Comparison of ENCODE assay signal across 8 cellular contexts in genomic region chr1:209513226-209513625, GRCh38.
DNase-seq lines count a peak whose midpoint lies in the region; ATAC-seq lines count a peak whose summit lies in the region.

No MANE protein-coding gene starts in this region.

- POLR2A ChIA-PET in activated CD4-positive, alpha-beta T cell treated with anti-CD3 and anti-CD28 coated beads for 36 hours (lab: Charles Lee) = no interaction called here

- no peaks in the 10 kb centered on the region for H3K4me1 Mint-ChIP-seq in activated CD4-positive, alpha-beta T cell treated with anti-CD3 and anti-CD28 coated beads for 36 hours

- DNase-seq in AG08395 (ENCODE audit: low spot score) (peak; percentile 56), GM19238 (ENCODE audit: insufficient read length, low spot score) (peak; percentile 4), NCI-H1092 (lab: John Stamatoyannopoulos, UW) (peak; percentile 20), SKM-1 (lab: John Stamatoyannopoulos, UW; ENCODE audit: unreplicated experiment) (peak; percentile 35), iPS DF 4.7 (ENCODE audit: extremely low read depth, low spot score) (peak; percentile 62), NCI-H187 (lab: John Stamatoyannopoulos, UW) (no peak)
- DNase-seq in activated CD4-positive, alpha-beta T cell treated with anti-CD3 and anti-CD28 coated beads for 36 hours = no peak
- DNase-seq in NK-92 treated with Interleukin-12 subunit alpha and Interleukin-12 subunit beta, amount 100 ng/mL, for 24 hours (lab: John Stamatoyannopoulos, UW) = no peak

- intact Hi-C loops in activated CD4-positive, alpha-beta T cell treated with anti-CD3 and anti-CD28 coated beads for 36 hours (cut with DNase I, micrococcal nuclease) = loop anchor here in 1 of 2 experiments (2.0 kb wide), 1 partner anchor 310 kb away; no protein-coding TSS in a partner anchor

- H3K36me3 Mint-ChIP-seq in activated CD4-positive, alpha-beta T cell treated with anti-CD3 and anti-CD28 coated beads for 36 hours (ENCODE audit: low read depth) = no peaks in the 10 kb centered on the region

- no peak overlapping the region for H3K4me3 Mint-ChIP-seq in activated CD4-positive, alpha-beta T cell treated with anti-CD3 and anti-CD28 coated beads for 36 hours

- no peak for ATAC-seq in activated CD4-positive, alpha-beta T cell treated with anti-CD3 and anti-CD28 coated beads for 36 hours

- no peak overlapping the region for H3K27ac Mint-ChIP-seq in activated CD4-positive, alpha-beta T cell treated with anti-CD3 and anti-CD28 coated beads for 36 hours

- CTCF ChIA-PET in activated CD4-positive, alpha-beta T cell treated with anti-CD3 and anti-CD28 coated beads for 36 hours (lab: Charles Lee) = interaction anchor here (0.6 to 1.9 kb wide), 8 partner anchors 11 to 235 kb away, joined by 3 to 7 read pairs (median 4); no protein-coding TSS in a partner anchor

- H3K27me3 Mint-ChIP-seq in activated CD4-positive, alpha-beta T cell treated with anti-CD3 and anti-CD28 coated beads for 36 hours = peaks cover 10% of the 10 kb centered on the region

- no peaks in the 10 kb centered on the region for H3K9me3 Mint-ChIP-seq in activated CD4-positive, alpha-beta T cell treated with anti-CD3 and anti-CD28 coated beads for 36 hours (ENCODE audit: low read depth)

Comparison
In these comparisons a context has a peak if more than half of its experiments do, and no peak if none do; other contexts are left out.
1. DNase-seq: peak in AG08395 (single experiment), GM19238 (single experiment), NCI-H1092 (single experiment), SKM-1 (single experiment) and iPS DF 4.7 (single experiment); none in NCI-H187 (0 of 2), activated CD4-positive, alpha-beta T cell treated with anti-CD3 and anti-CD28 coated beads for 36 hours (single experiment) and NK-92 treated with Interleukin-12 subunit alpha and Interleukin-12 subunit beta, amount 100 ng/mL, for 24 hours (single experiment).